In genomic region chr2:181077128-181077709, GRCh38 we compare ENCODE assay signal across 7 cellular contexts.
DNase-seq lines count a peak whose midpoint lies in the region; ATAC-seq, FAIRE-seq and TF ChIP-seq lines count a peak whose summit lies in the region.

No MANE protein-coding gene starts in this region.

- DNase-seq in DMS153 treated with DMSO at 0.1 percent for 48 hours (lab: John Stamatoyannopoulos, UW; ENCODE audit: unreplicated experiment) (peak; percentile 66), NCI-H2171 (lab: John Stamatoyannopoulos, UW) (peak; percentile 36), astrocyte (ENCODE audit: low read depth) (peak; percentile 42), immature natural killer cell (peak; percentile 51 to 65 (median 63)), superior temporal gyrus (ENCODE audit: extremely low spot score) (peak; percentile 85)

- H3K9me3 Mint-ChIP-seq in astrocyte (ENCODE audit: unreplicated experiment) (no peaks in the 10 kb centered on the region), immature natural killer cell (no peaks in the 10 kb centered on the region)

- H3K9me3 ChIP-seq in astrocyte (ENCODE audit: insufficient read depth, low read depth, low read length) = no peaks in the 10 kb centered on the region

- no peaks in the 10 kb centered on the region for H3K79me2 ChIP-seq in astrocyte (ENCODE audit: insufficient read depth, low read length)

- H3K36me3 Mint-ChIP-seq in astrocyte (ENCODE audit: low read depth, unreplicated experiment) = peaks cover 2% of the 10 kb centered on the region
- no peaks in the 10 kb centered on the region for H3K36me3 Mint-ChIP-seq in immature natural killer cell

- no peak overlapping the region for H3K9ac ChIP-seq in astrocyte (ENCODE audit: low read length)

- H3K4me3 ChIP-seq in astrocyte (ENCODE audit: insufficient read depth, low read depth, low read length) = no peak overlapping the region

- H3K4me3 Mint-ChIP-seq in astrocyte (ENCODE audit: unreplicated experiment) (no peak overlapping the region), immature natural killer cell (no peak overlapping the region)

- H3K27me3 ChIP-seq in astrocyte (ENCODE audit: insufficient read depth, low read length) = no peaks in the 10 kb centered on the region

- H3K4me1 ChIP-seq in astrocyte (ENCODE audit: insufficient read depth, low read length) = peaks cover 12% of the 10 kb centered on the region

- H3K4me1 Mint-ChIP-seq in astrocyte (ENCODE audit: low read depth, unreplicated experiment) (peaks cover 25% of the 10 kb centered on the region), immature natural killer cell (peaks cover 0 to 7% of the 10 kb centered on the region in 2 donors)

- FAIRE-seq in astrocyte (lab: Jason Lieb, UNC) = peak; percentile 70

- no peaks in the 10 kb centered on the region for H3K36me3 ChIP-seq in astrocyte (ENCODE audit: insufficient read depth, low read length)

- ATAC-seq in GM18907 (IDR thresholded peaks at IDR 0.05; ENCODE audit: unreplicated experiment) = peak; percentile 90
- peak; percentile 82 for ATAC-seq in HG03064 (IDR thresholded peaks at IDR 0.05; ENCODE audit: low read depth, unreplicated experiment)

- H2AFZ ChIP-seq in astrocyte (ENCODE audit: low read depth, low read length) = no peak overlapping the region

- no peak overlapping the region for H3K4me2 ChIP-seq in astrocyte (ENCODE audit: low read length)

- no peak overlapping the region for H3K27ac ChIP-seq in astrocyte (ENCODE audit: low read depth, low read length)

- H3K27ac Mint-ChIP-seq in astrocyte (ENCODE audit: unreplicated experiment) (no peak overlapping the region), immature natural killer cell (no peak overlapping the region)

- H3K27me3 Mint-ChIP-seq in astrocyte (ENCODE audit: low read depth, unreplicated experiment) (no peaks in the 10 kb centered on the region), immature natural killer cell (ENCODE audit: low read depth in 3 of 3) (no peaks in the 10 kb centered on the region)

- H4K20me1 ChIP-seq in astrocyte (ENCODE audit: insufficient read depth, low read length) = peaks cover 8% of the 10 kb centered on the region

- peak; percentile 60 for TF ChIP-seq CTCF in astrocyte (IDR thresholded peaks at IDR 0.05; ENCODE audit: insufficient read depth, low read depth, low read length)
